17 cellular contexts compared by ENCODE assay signal in genomic region chr1:47664356-47664755, GRCh38.
DNase-seq lines count a peak whose midpoint lies in the region; ATAC-seq and TF ChIP-seq lines count a peak whose summit lies in the region.
"Had no signal": no experiment of that assay in that cellular context is flagged by ENCODE, and none has a peak within 500 bp of the region (broad histone marks: within the 10 kb centered on the region; RNA-seq: fewer than 3 reads in every experiment).

No MANE protein-coding gene starts in this region.

- TF ChIP-seq CTCF in KMS-11 (conservative IDR thresholded peaks at IDR 0.05; ENCODE audit: low read depth, low read length) (no peak), testis (IDR thresholded peaks at IDR 0.05) (no peak), psoas muscle (IDR thresholded peaks at IDR 0.05) (no peak)

- DNase-seq in mesenteric fat pad (ENCODE audit: low spot score) (peak; percentile 60), testis (peak; percentile 7), middle frontal gyrus (ENCODE audit: extremely low spot score, low spot score) (no peak), psoas muscle (no peak)
- DNase-seq: ACHN, COR-L47, DMS 273 treated with DMSO at 0.1 percent for 48 hours, DND-41, H7, NCI-H1092 treated with DMSO at 0.1 percent for 48 hours, NCI-H146, NCI-H2081 treated with DMSO at 0.1 percent for 48 hours, SHP77, SK-N-SH had no signal

- H3K27me3 ChIP-seq in BLaER1 treated with 17β-estradiol and CSF1 and Interleukin-3, amounts not matched to agents 10 nM and 100 nM, result no peaks in the 10 kb centered on the region
- no peaks in the 10 kb centered on the region for H3K27me3 ChIP-seq in KMS-11 (ENCODE audit: insufficient read depth, low read depth)
- H3K27me3 ChIP-seq in testis, result no peaks in the 10 kb centered on the region
- H3K27me3 ChIP-seq in psoas muscle (ENCODE audit: insufficient read depth in 3 of 3, low read length in 2 of 3), result peaks cover 0 to 3% (median 0%) of the 10 kb centered on the region in 3 donors

- H3K4me2 ChIP-seq in BLaER1 treated with 17β-estradiol and CSF1 and Interleukin-3, amounts not matched to agents 10 nM and 100 nM, result peak overlapping the region in 6 of 11 experiments; percentile 31 to 68 (median 56); a peak in 8 of 22 replicates
- peak overlapping the region; percentile 33; the same call in 1 of the 2 replicates for H3K4me2 ChIP-seq in KMS-11
- H3K4me2 ChIP-seq: SK-N-SH had no signal

- ATAC-seq in HG03571 (IDR thresholded peaks at IDR 0.05; ENCODE audit: unreplicated experiment), result no peak
- no peak for ATAC-seq in psoas muscle

- H3K36me3 ChIP-seq in BLaER1 treated with 17β-estradiol and CSF1 and Interleukin-3, amounts not matched to agents 10 nM and 100 nM, result no peaks in the 10 kb centered on the region
- H3K36me3 ChIP-seq in KMS-11 (ENCODE audit: insufficient read depth), result no peaks in the 10 kb centered on the region
- H3K36me3 ChIP-seq in testis (ENCODE audit: low read depth, missing control alignments), result no peaks in the 10 kb centered on the region
- H3K36me3 ChIP-seq in psoas muscle (ENCODE audit: insufficient read depth in 1 of 2, low read depth in 1 of 2), result no peaks in the 10 kb centered on the region

- H2AFZ ChIP-seq in KMS-11 (ENCODE audit: low read depth), result 0 out of 2 replicates have a peak overlapping the region, but pooled peaks have one; percentile 27

- intact Hi-C loops in testis (cut with DNase I; ENCODE audit: low total_unique reads) (no loop called here), psoas muscle (cut with DNase I) (no loop called here)

- H3K9me3 ChIP-seq in BLaER1 treated with 17β-estradiol and CSF1 and Interleukin-3, amounts not matched to agents 10 nM and 100 nM (replicated peaks in 1 of 11), result peaks cover 7 to 43% (median 29%) of the 10 kb centered on the region in 11 experiments; a peak in 17 of 22 replicates
- H3K9me3 ChIP-seq in testis (no peaks in the 10 kb centered on the region), psoas muscle (no peaks in the 10 kb centered on the region)
- H3K9me3 ChIP-seq: SK-N-SH had no signal

- H3K4me1 ChIP-seq in BLaER1 treated with 17β-estradiol and CSF1 and Interleukin-3, amounts not matched to agents 10 nM and 100 nM, result peaks cover 0 to 57% (median 39%) of the 10 kb centered on the region in 10 experiments; a peak in 16 of 20 replicates
- H3K4me1 ChIP-seq in KMS-11 (ENCODE audit: low read depth, poor library complexity, severe bottlenecking) (peaks cover 44% of the 10 kb centered on the region), testis (no peaks in the 10 kb centered on the region), psoas muscle (no peaks in the 10 kb centered on the region)

- H3K27ac ChIP-seq in BLaER1 treated with 17β-estradiol and CSF1 and Interleukin-3, amounts not matched to agents 10 nM and 100 nM, result no peak overlapping the region
- H3K27ac ChIP-seq in KMS-11 (peak overlapping the region; percentile 67), testis (no peak overlapping the region), psoas muscle (no peak overlapping the region)

- no peaks in the 10 kb centered on the region for H3K79me2 ChIP-seq in KMS-11 (ENCODE audit: insufficient read depth, low read depth)

- TF ChIP-seq POLR2A in testis (IDR thresholded peaks at IDR 0.05), result no peak

- H3K4me3 ChIP-seq in BLaER1 treated with 17β-estradiol and CSF1 and Interleukin-3, amounts not matched to agents 10 nM and 100 nM, result no peak overlapping the region
- no peak overlapping the region for H3K4me3 ChIP-seq in KMS-11 (IDR thresholded peaks at IDR 0.05; ENCODE audit: insufficient read depth, low read depth, low read length)
- H3K4me3 ChIP-seq in testis, result no peak overlapping the region
- H3K4me3 ChIP-seq in psoas muscle, result no peak overlapping the region

- WGBS in testis, 2 donors, result 81% methylated on average over 4 of the region's 4 CpGs; no CpG with 5 or more reads in 1 of the 2 donors
- WGBS in psoas muscle, 3 donors, result 70 to 71% (median 70%) methylated on average over 4 of the region's 4 CpGs

- no peak overlapping the region for H3K9ac ChIP-seq in BLaER1 treated with 17β-estradiol and CSF1 and Interleukin-3, amounts not matched to agents 10 nM and 100 nM
- H3K9ac ChIP-seq in KMS-11, result no peak overlapping the region
- H3K9ac ChIP-seq: SK-N-SH had no signal

- no peaks in the 10 kb centered on the region for H4K20me1 ChIP-seq in BLaER1 treated with 17β-estradiol and CSF1 and Interleukin-3, amounts not matched to agents 10 nM and 100 nM
- no peaks in the 10 kb centered on the region for H4K20me1 ChIP-seq in KMS-11 (ENCODE audit: insufficient read depth)

Comparison
In these comparisons a context has a peak if more than half of its experiments do, and no peak if none do; other contexts are left out.
1. DNase-seq: peak in mesenteric fat pad (single experiment) and testis (single experiment); none in middle frontal gyrus (single experiment) and psoas muscle (0 of 2).